In the genomic region with DNA sequence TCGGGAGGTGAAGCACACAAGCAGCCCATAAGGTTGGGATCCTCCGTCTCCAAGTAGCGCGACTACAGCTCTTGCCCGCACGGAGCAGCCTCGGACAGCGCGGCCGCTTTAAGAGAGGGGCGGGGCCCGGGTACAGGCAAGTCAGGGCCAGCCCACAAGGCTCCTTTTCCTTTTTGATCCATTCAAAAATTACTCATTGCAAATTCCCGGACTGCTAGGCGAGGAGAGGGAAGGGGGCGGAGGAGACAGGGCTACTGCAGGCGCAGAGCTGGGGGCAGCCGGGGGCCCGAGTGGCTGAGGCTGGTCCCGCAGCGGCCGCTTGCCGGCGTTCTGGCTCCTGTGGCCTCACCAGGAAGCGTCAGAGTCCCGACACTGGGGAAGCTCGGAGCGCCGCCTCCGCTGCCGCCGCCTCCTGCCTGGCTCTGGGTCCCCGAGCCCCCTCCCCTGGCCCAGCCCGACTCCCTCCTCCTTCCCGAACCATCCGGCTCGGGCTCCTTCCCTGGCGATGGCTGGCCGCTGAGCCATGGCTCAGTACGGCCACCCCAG, we compare ENCODE assay signal across 8 cellular contexts. TPM values are rescaled to one million over a fixed set of nuclear protein-coding genes. Genes with fewer than 3 reads are reported as not detected.
DNase-seq lines count a peak whose midpoint lies in the region; ATAC-seq and TF ChIP-seq lines count a peak whose summit lies in the region.

TSS of gene UBASH3B (plus strand) at position 196 of the 546 bp plus-strand sequence. CDS start at position 524, 328 bp downstream.

- POLR2A ChIA-PET in PC-3 (lab: Charles Lee; ENCODE audit: unreplicated experiment): interaction anchor here (0.5 to 1.1 kb wide), 5 partner anchors 9 to 1421 kb away, joined by 3 to 8 read pairs (median 3); no protein-coding TSS in a partner anchor

- peak within 1 kb of the TSS; percentile 76 for H3K27ac ChIP-seq in PC-3 (ENCODE audit: low read length)

- H3K4me3 ChIP-seq in BE2C (ENCODE audit: low read depth, low read length) (peak within 1 kb of the TSS; percentile 53), PC-3 (ENCODE audit: low read length) (peak within 1 kb of the TSS; percentile 78)

- H3K27me3 ChIP-seq in BE2C: peaks cover 45% of the 10 kb centered on the region
- no peaks in the 10 kb centered on the region for H3K27me3 ChIP-seq in PC-3 (ENCODE audit: low read length)

- peaks cover 49% of the 10 kb centered on the region for H3K79me2 ChIP-seq in PC-3 (ENCODE audit: low read length)

- peaks cover 11% of the 10 kb centered on the region; the same call in 1 of the 2 replicates for H4K20me1 ChIP-seq in PC-3 (ENCODE audit: low read length)

- peak within 1 kb of the TSS; percentile 89 to 91 for H3K4me3 Mint-ChIP-seq in activated T-cell treated with anti-CD3 and anti-CD28 coated beads, Interleukin-2, amount 50 U/mL, for 72 hours

- intact Hi-C loops in PC-3 (cut with micrococcal nuclease): loop anchor here (1.0 to 5.0 kb wide), 6 partner anchors 13 to 99 kb away; no protein-coding TSS in a partner anchor

- H3K9me2 ChIP-seq in PC-3 (replicated peaks; ENCODE audit: low read length): no peaks in the 10 kb centered on the region

- peaks cover 30% of the 10 kb centered on the region for H3K27me3 Mint-ChIP-seq in activated T-cell treated with anti-CD3 and anti-CD28 coated beads, Interleukin-2, amount 50 U/mL, for 72 hours (ENCODE audit: low read depth)

- no peaks in the 10 kb centered on the region for H3F3A ChIP-seq in PC-3 (ENCODE audit: low read length, unreplicated experiment)

- DNase-seq in BE2C (peak; percentile 37), GM19240 (ENCODE audit: insufficient read length, low spot score) (peak; percentile 29), PC-3 (peak; percentile 96), mucosa of gallbladder (ENCODE audit: low spot score) (peak; percentile 68)
- DNase-seq in activated T-cell treated with anti-CD3 and anti-CD28 coated beads, Interleukin-2, amount 50 U/mL, for 72 hours: peak; percentile 66 to 72
- DNase-seq in stimulated activated CD8-positive, alpha-beta memory T cell treated with anti-CD3 and anti-CD28 coated beads, Interleukin-4, amount 100 ng/mL, for 24 hours (ENCODE audit: low read depth): peak; percentile 51

- H3K4me1 ChIP-seq in BE2C: no peaks in the 10 kb centered on the region
- H3K4me1 ChIP-seq in PC-3 (ENCODE audit: insufficient read depth, low read length): peaks cover 37% of the 10 kb centered on the region

- TF ChIP-seq CTCF in BE2C (IDR thresholded peaks at IDR 0.05; ENCODE audit: low read depth, low read length) (no peak), PC-3 (conservative IDR thresholded peaks at IDR 0.05; ENCODE audit: low read depth, low read length) (no peak)

- no peaks in the 10 kb centered on the region for H3K9me3 Mint-ChIP-seq in activated T-cell treated with anti-CD3 and anti-CD28 coated beads, Interleukin-2, amount 50 U/mL, for 72 hours

- peak within 1 kb of the TSS; percentile 73 for H3K27ac Mint-ChIP-seq in activated T-cell treated with anti-CD3 and anti-CD28 coated beads, Interleukin-2, amount 50 U/mL, for 72 hours

- no peaks in the 10 kb centered on the region for H3K9me3 ChIP-seq in BE2C
- H3K9me3 ChIP-seq in PC-3 (ENCODE audit: low read length): no peaks in the 10 kb centered on the region

- peaks cover 30% of the 10 kb centered on the region for H3K4me1 Mint-ChIP-seq in activated T-cell treated with anti-CD3 and anti-CD28 coated beads, Interleukin-2, amount 50 U/mL, for 72 hours (ENCODE audit: low read depth)

- BruUV-seq in PC-3 (replicated peaks; lab: Mats Ljungman, UMichigan): no TSS peak

- peaks cover 0 to 3% of the 10 kb centered on the region in 2 donors for H3K36me3 Mint-ChIP-seq in activated T-cell treated with anti-CD3 and anti-CD28 coated beads, Interleukin-2, amount 50 U/mL, for 72 hours (ENCODE audit: insufficient read depth in 2 of 2)

- peak within 1 kb of the TSS; percentile 86 for H2AFZ ChIP-seq in PC-3 (ENCODE audit: low read length)

- ATAC-seq in HG03439 (IDR thresholded peaks at IDR 0.05; ENCODE audit: unreplicated experiment): peak; percentile 88
- peak; percentile 80 for ATAC-seq in PC-3
- peak; percentile 79 to 80 for ATAC-seq in activated T-cell treated with anti-CD3 and anti-CD28 coated beads, Interleukin-2, amount 50 U/mL, for 72 hours (replicated peaks in 1 of 2)
- peak; percentile 87 for ATAC-seq in esophagus mucosa

- H3K4me2 ChIP-seq in PC-3 (ENCODE audit: low read length): peak within 1 kb of the TSS; percentile 79

- H3K9ac ChIP-seq in PC-3 (ENCODE audit: low read length): peak within 1 kb of the TSS; percentile 83

- CTCF ChIA-PET in PC-3 (lab: Charles Lee): interaction anchor here (0.5 to 1.7 kb wide), 5 partner anchors 14 to 126 kb away, joined by 4 to 15 read pairs (median 6); no protein-coding TSS in a partner anchor

- H3K36me3 ChIP-seq in BE2C (no peaks in the 10 kb centered on the region), PC-3 (ENCODE audit: low read depth, low read length) (peaks cover 5% of the 10 kb centered on the region; the same call in 1 of the 2 replicates)

RNA-seq across cellular contexts. Expression of gene UBASH3B, which starts in this region (rescaled TPM):
- polyA plus RNA-seq in BE2C (2012; ENCODE audit: insufficient read depth, insufficient read length, low read depth): not detected
- 148 and 178 TPM in 2 replicates for total RNA-seq in PC-3 (2014; rRNA removed)
- total RNA-seq in activated T-cell treated with anti-CD3 and anti-CD28 coated beads, Interleukin-2, amount 50 U/mL, for 72 hours: 10 to 100 TPM in 1 of 2 donors, 1 to 10 TPM in 1; 6.9 to 18.5 TPM
- total RNA-seq in esophagus mucosa: 13.9 TPM
- total RNA-seq in mucosa of gallbladder: 7.4 TPM

Comparison
In these comparisons a context has a peak if more than half of its experiments do, and no peak if none do; other contexts are left out.
1. Peak in every context shown above with its lines: DNase-seq, ATAC-seq, H3K4me3 ChIP-seq and H3K27ac ChIP-seq.
2. DNase-seq: peak in every context shown above with its lines; median percentile 96 in PC-3; 69 in activated T-cell treated with anti-CD3 and anti-CD28 coated beads, Interleukin-2, amount 50 U/mL, for 72 hours; 68 in mucosa of gallbladder; 51 in stimulated activated CD8-positive, alpha-beta memory T cell treated with anti-CD3 and anti-CD28 coated beads, Interleukin-4, amount 100 ng/mL, for 24 hours; 37 in BE2C; 29 in GM19240.